5 cellular contexts compared by ENCODE assay signal in the genomic region with DNA sequence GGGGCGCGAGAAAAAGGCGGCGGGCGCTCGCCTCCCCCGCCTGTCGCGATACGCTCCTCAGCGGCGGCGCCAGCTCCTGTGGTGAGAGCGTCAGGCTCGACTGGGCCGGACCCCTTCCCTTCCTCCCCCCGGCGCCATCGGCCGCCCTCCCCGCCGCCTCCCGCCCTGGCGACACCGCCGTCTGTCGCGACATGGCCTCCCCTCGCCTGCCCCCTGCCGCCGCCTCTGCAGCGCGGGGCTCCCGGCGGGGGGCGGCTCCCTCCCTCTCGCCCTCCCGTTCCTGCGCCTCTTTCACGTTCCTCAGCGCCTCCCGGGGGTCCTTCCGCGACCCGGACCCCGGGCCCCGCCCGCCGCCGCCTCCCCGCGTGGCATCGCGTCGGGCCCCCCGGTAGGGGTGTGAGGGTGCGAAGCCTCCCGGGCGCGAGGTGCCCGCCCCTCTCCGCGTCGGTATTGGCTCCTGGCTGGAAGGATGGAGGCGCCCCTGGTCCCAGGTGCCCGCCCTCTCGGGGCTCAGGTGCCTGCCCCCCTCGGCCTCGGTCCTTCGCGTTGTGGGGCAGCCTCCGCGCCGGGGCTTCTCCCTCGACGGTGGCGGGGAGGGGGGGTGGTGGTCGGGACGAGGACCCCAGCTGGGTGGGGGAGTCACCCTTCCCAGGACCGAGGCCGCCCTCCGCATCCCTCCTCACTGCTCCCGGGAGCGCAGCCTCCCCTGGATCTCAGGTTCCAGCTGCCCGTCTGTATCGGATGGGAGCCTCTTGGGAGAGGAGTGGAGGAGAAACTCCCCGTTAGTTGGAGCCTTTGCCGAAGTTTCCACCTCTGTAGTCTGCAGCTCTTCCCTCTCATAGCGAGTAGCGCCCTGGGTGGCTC. TPM values are rescaled to one million over a fixed set of nuclear protein-coding genes. Genes with fewer than 3 reads are reported as not detected.
DNase-seq lines count a peak whose midpoint lies in the region; ATAC-seq and TF ChIP-seq lines count a peak whose summit lies in the region.

No MANE protein-coding gene starts in this region.

- H2AFZ ChIP-seq in Karpas-422 (ENCODE audit: low read length), result no peak overlapping the region

- no peaks in the 10 kb centered on the region for H3K9me3 Mint-ChIP-seq in activated naive CD8-positive, alpha-beta T cell treated with anti-CD3 and anti-CD28 coated beads, Interleukin-2, amount 10 ng/mL, durations not matched to agents 7 days and 5 days
- H3K9me3 Mint-ChIP-seq in mesothelial cell of epicardium, result no peaks in the 10 kb centered on the region

- no peaks in the 10 kb centered on the region for H3K9me2 ChIP-seq in Karpas-422 (replicated peaks; ENCODE audit: insufficient read depth, low read length)

- POLR2A ChIA-PET in activated naive CD8-positive, alpha-beta T cell treated with anti-CD3 and anti-CD28 coated beads, Interleukin-2, amount 10 ng/mL, durations not matched to agents 7 days and 5 days (lab: Charles Lee), result interaction anchor here (0.7 to 4.0 kb wide), 7 partner anchors 20 to 1116 kb away, joined by 3 to 38 read pairs (median 10); partner anchors contain the start of genes LENG1, PRPF31, RPS9 and TFPT

- H3K27me3 ChIP-seq in Karpas-422 (ENCODE audit: low read length), result no peaks in the 10 kb centered on the region

- H3K36me3 Mint-ChIP-seq in activated naive CD8-positive, alpha-beta T cell treated with anti-CD3 and anti-CD28 coated beads, Interleukin-2, amount 10 ng/mL, durations not matched to agents 7 days and 5 days, result peaks cover 4% of the 10 kb centered on the region
- peaks cover 5% of the 10 kb centered on the region for H3K36me3 Mint-ChIP-seq in mesothelial cell of epicardium

- H3K79me2 ChIP-seq in Karpas-422 (ENCODE audit: low read length), result peaks cover 54% of the 10 kb centered on the region

- peaks cover 33% of the 10 kb centered on the region for H3K4me1 Mint-ChIP-seq in activated naive CD8-positive, alpha-beta T cell treated with anti-CD3 and anti-CD28 coated beads, Interleukin-2, amount 10 ng/mL, durations not matched to agents 7 days and 5 days
- peaks cover 23% of the 10 kb centered on the region for H3K4me1 Mint-ChIP-seq in mesothelial cell of epicardium

- DNase-seq in Karpas-422 (peak; percentile 85), mesothelial cell of epicardium (ENCODE audit: low spot score in 2 of 2, unreplicated experiment in 2 of 2) (no peak), LoVo (ENCODE audit: low spot score) (no peak)
- peak; percentile 53 for DNase-seq in activated naive CD8-positive, alpha-beta T cell treated with anti-CD3 and anti-CD28 coated beads, Interleukin-2, amount 10 ng/mL, durations not matched to agents 7 days and 5 days

- H4K20me1 ChIP-seq in Karpas-422 (ENCODE audit: insufficient read depth, low read depth, low read length), result peaks cover 53% of the 10 kb centered on the region

- H3K27ac Mint-ChIP-seq in activated naive CD8-positive, alpha-beta T cell treated with anti-CD3 and anti-CD28 coated beads, Interleukin-2, amount 10 ng/mL, durations not matched to agents 7 days and 5 days, result peak overlapping the region; percentile 90
- peak overlapping the region; percentile 97 for H3K27ac Mint-ChIP-seq in mesothelial cell of epicardium

- peak overlapping the region; percentile 82 for H3K4me3 ChIP-seq in Karpas-422 (ENCODE audit: low read length)

- no peak for ATAC-seq in activated naive CD8-positive, alpha-beta T cell treated with anti-CD3 and anti-CD28 coated beads, Interleukin-2, amount 10 ng/mL, durations not matched to agents 7 days and 5 days (ENCODE audit: low read depth)
- no peak for ATAC-seq in HG02840 (IDR thresholded peaks at IDR 0.05; ENCODE audit: low FRiP score, unreplicated experiment)

- H3K36me3 ChIP-seq in Karpas-422 (ENCODE audit: insufficient read depth, low read length), result peaks cover 21% of the 10 kb centered on the region; the same call in 1 of the 2 replicates

- peak overlapping the region; percentile 96 for H3K9ac ChIP-seq in Karpas-422 (ENCODE audit: low read length)

- TF ChIP-seq CTCF in mesothelial cell of epicardium (IDR thresholded peaks at IDR 0.05; ENCODE audit: unreplicated experiment), result peak; percentile 33

- no peaks in the 10 kb centered on the region for H3K9me3 ChIP-seq in Karpas-422 (ENCODE audit: low read length)

- peak overlapping the region; percentile 72 for H3K27ac ChIP-seq in Karpas-422 (ENCODE audit: low read length)

- H3K4me3 Mint-ChIP-seq in activated naive CD8-positive, alpha-beta T cell treated with anti-CD3 and anti-CD28 coated beads, Interleukin-2, amount 10 ng/mL, durations not matched to agents 7 days and 5 days, result peak overlapping the region; percentile 90
- H3K4me3 Mint-ChIP-seq in mesothelial cell of epicardium, result peak overlapping the region; percentile 90

- H3K4me1 ChIP-seq in Karpas-422 (ENCODE audit: low read length), result peaks cover 28% of the 10 kb centered on the region

- peak overlapping the region; percentile 81 for H3K4me2 ChIP-seq in Karpas-422 (ENCODE audit: low read depth, low read length, poor library complexity, severe bottlenecking)

- H3K27me3 Mint-ChIP-seq in activated naive CD8-positive, alpha-beta T cell treated with anti-CD3 and anti-CD28 coated beads, Interleukin-2, amount 10 ng/mL, durations not matched to agents 7 days and 5 days, result no peaks in the 10 kb centered on the region
- peaks cover 8% of the 10 kb centered on the region for H3K27me3 Mint-ChIP-seq in mesothelial cell of epicardium (ENCODE audit: low read depth)

RNA-seq across cellular contexts. Expression of gene CNOT3, which starts 0.6 kb away (rescaled TPM):
- total RNA-seq in Karpas-422 (2014; rRNA removed; shearing (Covaris generic); ENCODE audit: low replicate concordance), result 31.2 and 45.0 TPM in 2 replicates
- 10 to 100 TPM; 60.0 to 72.3 TPM for total RNA-seq in activated naive CD8-positive, alpha-beta T cell treated with anti-CD3 and anti-CD28 coated beads, Interleukin-2, amount 10 ng/mL, durations not matched to agents 7 days and 5 days
- 63.3 to 70.6 TPM (median 67.6 TPM) in 3 replicates for total RNA-seq in mesothelial cell of epicardium

RNA-seq across cellular contexts. Expression of gene LENG1, which starts 21.4 kb away (rescaled TPM):
- total RNA-seq in Karpas-422 (2014; rRNA removed; shearing (Covaris generic); ENCODE audit: low replicate concordance), result 1.6 and 14.0 TPM in 2 replicates
- 10 to 100 TPM; 10.2 to 12.8 TPM for total RNA-seq in activated naive CD8-positive, alpha-beta T cell treated with anti-CD3 and anti-CD28 coated beads, Interleukin-2, amount 10 ng/mL, durations not matched to agents 7 days and 5 days
- total RNA-seq in mesothelial cell of epicardium, result 5.7 to 6.4 TPM (median 5.8 TPM) in 3 replicates

RNA-seq across cellular contexts. Expression of gene PRPF31, which starts 22.6 kb away (rescaled TPM):
- total RNA-seq in Karpas-422 (2014; rRNA removed; shearing (Covaris generic); ENCODE audit: low replicate concordance), result 25.2 and 61.3 TPM in 2 replicates
- total RNA-seq in activated naive CD8-positive, alpha-beta T cell treated with anti-CD3 and anti-CD28 coated beads, Interleukin-2, amount 10 ng/mL, durations not matched to agents 7 days and 5 days, result 10 to 100 TPM; 66.3 to 69.3 TPM
- total RNA-seq in mesothelial cell of epicardium, result 80.6 to 84.0 TPM (median 82.1 TPM) in 3 replicates

RNA-seq across cellular contexts. Expression of gene TFPT, which starts 22.7 kb away (rescaled TPM):
- 21.5 and 39.9 TPM in 2 replicates for total RNA-seq in Karpas-422 (2014; rRNA removed; shearing (Covaris generic); ENCODE audit: low replicate concordance)
- 10 to 100 TPM; 37.9 to 43.3 TPM for total RNA-seq in activated naive CD8-positive, alpha-beta T cell treated with anti-CD3 and anti-CD28 coated beads, Interleukin-2, amount 10 ng/mL, durations not matched to agents 7 days and 5 days
- total RNA-seq in mesothelial cell of epicardium, result 19.2 to 20.7 TPM (median 20.1 TPM) in 3 replicates

RNA-seq across cellular contexts. Expression of gene TMC4, which starts 34.8 kb away (rescaled TPM):
- total RNA-seq in Karpas-422 (2014; rRNA removed; shearing (Covaris generic); ENCODE audit: low replicate concordance), result 6.2 TPM in 1 of 2 replicates, not detected in the other
- 1 to 10 TPM; 1.7 to 3.0 TPM for total RNA-seq in activated naive CD8-positive, alpha-beta T cell treated with anti-CD3 and anti-CD28 coated beads, Interleukin-2, amount 10 ng/mL, durations not matched to agents 7 days and 5 days
- total RNA-seq in mesothelial cell of epicardium, result 57.6 to 69.5 TPM (median 63.5 TPM) in 3 replicates

Comparison
In these comparisons a context has a peak if more than half of its experiments do, and no peak if none do; other contexts are left out.
1. DNase-seq: peak in Karpas-422 (single experiment) and activated naive CD8-positive, alpha-beta T cell treated with anti-CD3 and anti-CD28 coated beads, Interleukin-2, amount 10 ng/mL, durations not matched to agents 7 days and 5 days (single experiment); none in mesothelial cell of epicardium (0 of 2) and LoVo (single experiment).